ENCODE assay signal across 8 cellular contexts in genomic region chr6:28218312-28219248, GRCh38. TPM values are rescaled to one million over a fixed set of nuclear protein-coding genes. Genes with fewer than 3 reads are reported as not detected.
DNase-seq lines count a peak whose midpoint lies in the region; ATAC-seq and TF ChIP-seq lines count a peak whose summit lies in the region.

No MANE protein-coding gene starts in this region.

- peak overlapping the region; percentile 49 for H3K27ac Mint-ChIP-seq in chondrocyte (ENCODE audit: unreplicated experiment)

- H2AK5ac ChIP-seq in IMR-90 (ENCODE audit: low read depth, low read length) = peak overlapping the region; percentile 66

- TF ChIP-seq POLR2A in IMR-90 (IDR thresholded peaks at IDR 0.05; ENCODE audit: low read depth, low read length) = no peak
- TF ChIP-seq POLR2A in spleen (IDR thresholded peaks at IDR 0.05) = no peak

- dilution Hi-C loops in IMR-90 (cut with HindIII; ENCODE audit: low sequenced_read_pairs, unreplicated experiment) = no loop called here

- H2AFZ ChIP-seq in IMR-90 (replicated peaks; ENCODE audit: low read length, poor library complexity) = peak overlapping the region; percentile 90

- H4K20me1 ChIP-seq in IMR-90 (ENCODE audit: insufficient read depth, low read length) = no peaks in the 10 kb centered on the region

- H3K27me3 ChIP-seq in IMR-90 (ENCODE audit: control insufficient read depth, insufficient read depth, low read length) (no peaks in the 10 kb centered on the region; the same call in 1 of the 2 replicates), spleen (replicated peaks in 1 of 7) (peaks cover 0 to 67% (median 27%) of the 10 kb centered on the region in 7 donors)

- H2AK9ac ChIP-seq in IMR-90 (replicated peaks; ENCODE audit: low read depth, low read length, poor library complexity) = peak overlapping the region; percentile 74

- intact Hi-C loops in IMR-90 (cut with micrococcal nuclease) = no loop called here
- intact Hi-C loops in spleen (cut with DNase I; ENCODE audit: low total_unique reads) = no loop called here

- peaks cover 3% of the 10 kb centered on the region for H3K4me1 Mint-ChIP-seq in chondrocyte (ENCODE audit: low read depth)

- H2BK120ac ChIP-seq in IMR-90 (ENCODE audit: low read depth, low read length) = peak overlapping the region; percentile 75; the same call in 1 of the 2 replicates

- H3K9me3 ChIP-seq in IMR-90 (ENCODE audit: control insufficient read depth, insufficient read depth, low read length) (no peaks in the 10 kb centered on the region), spleen (no peaks in the 10 kb centered on the region)

- H2BK5ac ChIP-seq in IMR-90 (ENCODE audit: low read depth, low read length, poor library complexity, severe bottlenecking) = peak overlapping the region; percentile 69

- H3K27ac ChIP-seq in IMR-90 (ENCODE audit: insufficient read depth, low read length) = peak overlapping the region; percentile 73
- peak overlapping the region; percentile 78 for H3K27ac ChIP-seq in RWPE1
- H3K27ac ChIP-seq in spleen = peak overlapping the region; percentile 54 to 88 (median 84)

- BruUV-seq in IMR-90 (replicated peaks; lab: Mats Ljungman, UMichigan) = no TSS peak

- ATAC-seq in GM19452 (IDR thresholded peaks at IDR 0.05; ENCODE audit: unreplicated experiment) (peak; percentile 49), IMR-90 (ENCODE audit: low read depth) (peak; percentile 95), HG03354 (IDR thresholded peaks at IDR 0.05; ENCODE audit: poor library complexity, severe bottlenecking, unreplicated experiment) (no peak)

- peaks cover 3% of the 10 kb centered on the region; the same call in 1 of the 2 replicates for H3K9me1 ChIP-seq in IMR-90 (ENCODE audit: insufficient read depth, low read length)

- peaks cover 23% of the 10 kb centered on the region for H3K27me3 Mint-ChIP-seq in chondrocyte (ENCODE audit: low read depth)

- DNase-seq in DMS53 treated with DMSO at 0.1 percent for 48 hours (lab: John Stamatoyannopoulos, UW; ENCODE audit: unreplicated experiment) = peak; percentile 69
- DNase-seq in IMR-90 = peak; percentile 61
- no peak for DNase-seq in RWPE1 (ENCODE audit: low spot score)
- no peak for DNase-seq in chondrocyte (ENCODE audit: low spot score)
- peak; percentile 75 for DNase-seq in kidney tubule cell (ENCODE audit: low spot score)
- peak; percentile 91 for DNase-seq in spleen

- peak overlapping the region; percentile 92 for H3K14ac ChIP-seq in IMR-90 (replicated peaks; ENCODE audit: low read depth, low read length)

- H3K79me1 ChIP-seq in IMR-90 (ENCODE audit: low read depth in 1 of 2, low read length in 2 of 2) = peaks cover 10 to 12% of the 10 kb centered on the region in 2 experiments; a peak in 3 of 4 replicates

- H3K4me1 ChIP-seq in IMR-90 (ENCODE audit: control insufficient read depth, insufficient read depth, low read length) (peaks cover 4% of the 10 kb centered on the region), spleen (peaks cover 5 to 18% (median 15%) of the 10 kb centered on the region in 6 donors)

- H3K4ac ChIP-seq in IMR-90 (ENCODE audit: low read depth, low read length) = peak overlapping the region; percentile 77

- in situ Hi-C loops in IMR-90 (cut with MboI; ENCODE audit: low sequenced_read_pairs) = loop anchor here (10.0 kb wide), 1 partner anchor 74 kb away; the partner anchor contains the start of gene ZKSCAN8

- H3K9ac ChIP-seq in IMR-90 (ENCODE audit: low read depth, low read length) = peak overlapping the region; percentile 85

- POLR2A ChIA-PET in IMR-90 (lab: Charles Lee; ENCODE audit: unreplicated experiment) = interaction anchor here (0.6 to 0.7 kb wide), 3 partner anchors 8 to 48 kb away, joined by 3 to 6 read pairs (median 3); partner anchors contain the start of gene ZSCAN26
- POLR2A ChIA-PET in RWPE1 (lab: Yijun Ruan, JAX; ENCODE audit: low non-redundant PET) = interaction anchor here (0.6 to 2.0 kb wide), 3 partner anchors 77 to 138 kb away, joined by 3 to 9 read pairs (median 7); partner anchors contain the start of gene ZKSCAN8

- 40% methylated on average over 2 of the region's 56 CpGs; no CpG with 5 or more reads in 1 of the 2 experiments for WGBS in IMR-90 (ENCODE audit: extremely low coverage in 2 of 2, insufficient read length in 1 of 2), 2 experiments
- WGBS in spleen, 5 donors = 8 to 23% (median 10%) methylated on average over 24 to 56 of the region's 56 CpGs

- H3K36me3 ChIP-seq in IMR-90 (ENCODE audit: control insufficient read depth, insufficient read depth, low read length) (no peaks in the 10 kb centered on the region), spleen (no peaks in the 10 kb centered on the region)

- no peaks in the 10 kb centered on the region for H3K36me3 Mint-ChIP-seq in chondrocyte (ENCODE audit: low read depth)

- H4K91ac ChIP-seq in IMR-90 (ENCODE audit: insufficient read depth, low read depth, low read length) = peak overlapping the region; percentile 86

- H3K4me3 Mint-ChIP-seq in chondrocyte (ENCODE audit: unreplicated experiment) = peak overlapping the region; percentile 79

- H3K56ac ChIP-seq in IMR-90 (ENCODE audit: extremely low read depth, insufficient read depth, low read length) = peak overlapping the region; percentile 84; the same call in 1 of the 2 replicates

- peak overlapping the region; percentile 62; the same call in 1 of the 3 replicates for H2BK15ac ChIP-seq in IMR-90 (ENCODE audit: low read depth, low read length)

- peak overlapping the region; percentile 39 for H3K18ac ChIP-seq in IMR-90 (ENCODE audit: low read depth, low read length)

- H3K9me3 Mint-ChIP-seq in chondrocyte (ENCODE audit: low read depth) = no peaks in the 10 kb centered on the region

- peak overlapping the region; percentile 91 to 94 for H4K8ac ChIP-seq in IMR-90 (ENCODE audit: low read depth in 2 of 2, low read length in 2 of 2)

- H2BK20ac ChIP-seq in IMR-90 (ENCODE audit: low read depth, low read length) = no peak overlapping the region

- CTCF ChIA-PET in IMR-90 (lab: Yijun Ruan, JAX) = no interaction called here
- CTCF ChIA-PET in RWPE1 (lab: Yijun Ruan, JAX) = interaction anchor here (0.6 to 1.1 kb wide), 4 partner anchors 105 to 138 kb away, joined by 3 to 4 read pairs (median 3); no protein-coding TSS in a partner anchor

- H3K4me2 ChIP-seq in IMR-90 (ENCODE audit: low read depth, low read length) = peak overlapping the region; percentile 79

- H3K4me3 ChIP-seq in IMR-90 (ENCODE audit: insufficient read depth, low read depth, low read length) (peak overlapping the region; percentile 61), spleen (peak overlapping the region; percentile 40 to 78 (median 51))

- H3K23ac ChIP-seq in IMR-90 (ENCODE audit: low read depth, low read length) = peak overlapping the region; percentile 45; the same call in 1 of the 2 replicates

- peak overlapping the region; percentile 93 for H4K5ac ChIP-seq in IMR-90 (ENCODE audit: low read depth, low read length)

- TF ChIP-seq RAD21 in IMR-90 (IDR thresholded peaks at IDR 0.05; ENCODE audit: low read length) = no peak

- no peak for TF ChIP-seq CTCF in IMR-90 (conservative IDR thresholded peaks at IDR 0.05; ENCODE audit: low read depth, low read length)
- TF ChIP-seq CTCF in RWPE1 (conservative IDR thresholded peaks at IDR 0.05; ENCODE audit: low read depth) = no peak
- TF ChIP-seq CTCF in chondrocyte (IDR thresholded peaks at IDR 0.05) = no peak
- no peak for TF ChIP-seq CTCF in spleen (IDR thresholded peaks at IDR 0.05 in 8 of 11, conservative IDR thresholded peaks at IDR 0.05 in 3 of 11)

TF ChIP-seq in IMR-90, 13 proteins besides CTCF, POLR2A, EP300 and RAD21:
- TF ChIP-seq MAFK (IDR thresholded peaks at IDR 0.05; ENCODE audit: low read depth, low read length) (no peak), MAZ (IDR thresholded peaks at IDR 0.05; ENCODE audit: borderline replicate concordance, low read depth, low read length) (no peak; the same call in 1 of the 2 replicates)

RNA-seq across cellular contexts. Expression of gene ZSCAN9, which starts 6.5 kb away (rescaled TPM):
- 16.9 and 17.7 TPM in 2 replicates for total RNA-seq in IMR-90 (2012; rRNA removed)
- 11.5 and 13.7 TPM in 2 replicates for polyA plus RNA-seq in IMR-90 (2012; rRNA removed)
- 3.5 and 5.9 TPM in 2 replicates for polyA plus RNA-seq in IMR-90 (2012; cell fraction: cytosol; rRNA removed)
- 6.1 and 28.1 TPM in 2 replicates for polyA plus RNA-seq in IMR-90 (2012; cell fraction: nucleus; rRNA removed; ENCODE audit: low replicate concordance)
- 12.1 to 13.0 TPM (median 12.8 TPM) in 3 replicates for total RNA-seq in chondrocyte
- 10 to 100 TPM; 11.2 to 25.7 (median 15.4) TPM for total RNA-seq in spleen
- 10 to 100 TPM in 2 of 3 donors, 1 to 10 TPM in 1; 6.9 to 13.8 (median 10.2) TPM for polyA plus RNA-seq in spleen

RNA-seq across cellular contexts. Expression of gene ZKSCAN4, which starts 33.5 kb away (rescaled TPM):
- total RNA-seq in IMR-90 (2012; rRNA removed) (4.7 and 5.7 TPM in 2 replicates), chondrocyte (4.8 to 7.1 TPM (median 5.1 TPM) in 3 replicates), spleen (10 to 100 TPM in 6 of 7 donors, 1 to 10 TPM in 1; 8.5 to 13.7 (median 12.5) TPM)
- polyA plus RNA-seq in IMR-90 (2012; rRNA removed) (2.0 and 2.4 TPM in 2 replicates), spleen (1 to 10 TPM; 5.2 to 8.0 (median 6.8) TPM)
- polyA plus RNA-seq in IMR-90 (2012; cell fraction: cytosol; rRNA removed) = 0.77 and 0.90 TPM in 2 replicates
- 1.3 and 3.4 TPM in 2 replicates for polyA plus RNA-seq in IMR-90 (2012; cell fraction: nucleus; rRNA removed; ENCODE audit: low replicate concordance)

RNA-seq across cellular contexts. Expression of gene NKAPL, which starts 40.5 kb away (rescaled TPM):
- total RNA-seq in IMR-90 (2012; rRNA removed) (0.54 and 0.83 TPM in 2 replicates), chondrocyte (not detected in 3 replicates), spleen (1 to 10 TPM in 4 of 7 donors, under 1 TPM in 3; 0.64 to 3.1 (median 1.4) TPM)
- polyA plus RNA-seq in IMR-90 (2012; rRNA removed) (0.49 and 0.51 TPM in 2 replicates), spleen (1 to 10 TPM; 1.2 to 1.7 (median 1.4) TPM)
- 0.27 and 0.32 TPM in 2 replicates for polyA plus RNA-seq in IMR-90 (2012; cell fraction: cytosol; rRNA removed)
- polyA plus RNA-seq in IMR-90 (2012; cell fraction: nucleus; rRNA removed; ENCODE audit: low replicate concordance) = 0.12 and 0.21 TPM in 2 replicates

RNA-seq across cellular contexts. Expression of gene ZSCAN26, which starts 48.4 kb away (rescaled TPM):
- total RNA-seq in IMR-90 (2012; rRNA removed) (22.8 and 42.1 TPM in 2 replicates), chondrocyte (12.6 to 18.9 TPM (median 14.8 TPM) in 3 replicates), spleen (10 to 100 TPM; 14.4 to 46.3 (median 26.6) TPM)
- polyA plus RNA-seq in IMR-90 (2012; rRNA removed) (12.8 and 13.1 TPM in 2 replicates), spleen (10 to 100 TPM in 2 of 3 donors, 1 to 10 TPM in 1; 9.5 to 12.8 (median 12.4) TPM)
- polyA plus RNA-seq in IMR-90 (2012; cell fraction: cytosol; rRNA removed) = 2.2 and 4.8 TPM in 2 replicates
- 11.2 and 46.2 TPM in 2 replicates for polyA plus RNA-seq in IMR-90 (2012; cell fraction: nucleus; rRNA removed; ENCODE audit: low replicate concordance)

Comparison
In these comparisons a context has a peak if more than half of its experiments do, and no peak if none do; other contexts are left out.
1. DNase-seq: peak in DMS53 treated with DMSO at 0.1 percent for 48 hours (single experiment), IMR-90 (single experiment), kidney tubule cell (single experiment) and spleen (single experiment); none in RWPE1 (single experiment) and chondrocyte (single experiment).
2. Peak in every context shown above with its lines, with median percentiles within 50 percentile points of each other: H3K27ac ChIP-seq.